Comparison of ENCODE assay signal across 8 cellular contexts in genomic region chr10:69644658-69645295, GRCh38. TPM values are rescaled to one million over a fixed set of nuclear protein-coding genes. Genes with fewer than 3 reads are reported as not detected.
DNase-seq lines count a peak whose midpoint lies in the region; ATAC-seq and TF ChIP-seq lines count a peak whose summit lies in the region.

No MANE protein-coding gene starts in this region.

- H2AK9ac ChIP-seq in IMR-90 (replicated peaks; ENCODE audit: low read depth, low read length, poor library complexity): peak overlapping the region; percentile 69

- no peak overlapping the region for H3K56ac ChIP-seq in IMR-90 (ENCODE audit: extremely low read depth, insufficient read depth, low read length)

- no peak overlapping the region for H2AK5ac ChIP-seq in IMR-90 (ENCODE audit: low read depth, low read length)

- no peak overlapping the region for H3K4me3 Mint-ChIP-seq in chondrocyte (ENCODE audit: unreplicated experiment)

- H3K79me1 ChIP-seq in IMR-90 (ENCODE audit: low read depth in 1 of 2, low read length in 2 of 2): no peaks in the 10 kb centered on the region

- no peak overlapping the region for H4K8ac ChIP-seq in IMR-90 (ENCODE audit: low read depth in 2 of 2, low read length in 2 of 2)

- WGBS in IMR-90 (ENCODE audit: extremely low coverage in 2 of 2, insufficient read length in 1 of 2), 2 experiments: 65% methylated on average over 7 of the region's 13 CpGs; no CpG with 5 or more reads in 1 of the 2 experiments

- no peak overlapping the region for H4K91ac ChIP-seq in IMR-90 (ENCODE audit: insufficient read depth, low read depth, low read length)

- POLR2A ChIA-PET in IMR-90 (lab: Charles Lee; ENCODE audit: unreplicated experiment): no interaction called here

- CTCF ChIA-PET in IMR-90 (lab: Yijun Ruan, JAX): interaction anchor here (0.6 to 1.8 kb wide), 11 partner anchors 10 to 275 kb away, joined by 3 to 10 read pairs (median 3); no protein-coding TSS in a partner anchor

- TF ChIP-seq RAD21 in IMR-90 (IDR thresholded peaks at IDR 0.05; ENCODE audit: low read length): peak; percentile 94

- H2BK15ac ChIP-seq in IMR-90 (ENCODE audit: low read depth, low read length): no peak overlapping the region

- H3K36me3 ChIP-seq in IMR-90 (ENCODE audit: control insufficient read depth, insufficient read depth, low read length) (no peaks in the 10 kb centered on the region), left lung (no peaks in the 10 kb centered on the region)

- dilution Hi-C loops in IMR-90 (cut with HindIII; ENCODE audit: low sequenced_read_pairs, unreplicated experiment): no loop called here

- no TSS peak for BruUV-seq in IMR-90 (replicated peaks; lab: Mats Ljungman, UMichigan)

- intact Hi-C loops in IMR-90 (cut with micrococcal nuclease) (loop anchor here (1.0 kb wide), 3 partner anchors 73 to 270 kb away; partner anchors contain the start of gene COL13A1), left lung (cut with DNase I) (loop anchor here in 1 of 2 donors (10.0 kb wide), 1 partner anchor 270 kb away; no protein-coding TSS in a partner anchor)

- H4K5ac ChIP-seq in IMR-90 (ENCODE audit: low read depth, low read length): no peak overlapping the region

- no peak overlapping the region for H3K4me2 ChIP-seq in IMR-90 (ENCODE audit: low read depth, low read length)

- H2AFZ ChIP-seq in IMR-90 (replicated peaks; ENCODE audit: low read length, poor library complexity): peak overlapping the region; percentile 72

- no peaks in the 10 kb centered on the region for H3K9me3 Mint-ChIP-seq in chondrocyte (ENCODE audit: low read depth)

- peaks cover 57% of the 10 kb centered on the region for H3K27me3 ChIP-seq in IMR-90 (ENCODE audit: control insufficient read depth, insufficient read depth, low read length)
- H3K27me3 ChIP-seq in left lung: peaks cover 0 to 11% of the 10 kb centered on the region in 2 donors

- no peak overlapping the region for H3K9ac ChIP-seq in IMR-90 (ENCODE audit: low read depth, low read length)

- ATAC-seq in IMR-90 (ENCODE audit: low read depth): peak; percentile 86
- peak; percentile 80 for ATAC-seq in left lung
- ATAC-seq in HG02610 (IDR thresholded peaks at IDR 0.05; ENCODE audit: unreplicated experiment): no peak
- ATAC-seq in GM21825 (IDR thresholded peaks at IDR 0.05; ENCODE audit: unreplicated experiment): no peak

- no peak overlapping the region for H3K14ac ChIP-seq in IMR-90 (replicated peaks; ENCODE audit: low read depth, low read length)

- no peak for TF ChIP-seq POLR2A in IMR-90 (IDR thresholded peaks at IDR 0.05; ENCODE audit: low read depth, low read length)

- TF ChIP-seq CTCF in IMR-90 (conservative IDR thresholded peaks at IDR 0.05; ENCODE audit: low read depth, low read length) (peak; percentile 91), chondrocyte (IDR thresholded peaks at IDR 0.05) (peak; percentile 98), left lung (IDR thresholded peaks at IDR 0.05) (peak; percentile 65 to 73)

- H3K9me3 ChIP-seq in IMR-90 (ENCODE audit: control insufficient read depth, insufficient read depth, low read length): no peaks in the 10 kb centered on the region
- H3K9me3 ChIP-seq in left lung: no peaks in the 10 kb centered on the region

- no peak overlapping the region for H3K23ac ChIP-seq in IMR-90 (ENCODE audit: low read depth, low read length)

- no peak overlapping the region for H3K27ac ChIP-seq in IMR-90 (ENCODE audit: insufficient read depth, low read length)
- no peak overlapping the region for H3K27ac ChIP-seq in left lung

- no peak overlapping the region for H3K18ac ChIP-seq in IMR-90 (ENCODE audit: low read depth, low read length)

- no peak overlapping the region for H3K4ac ChIP-seq in IMR-90 (ENCODE audit: low read depth, low read length)

- no peak overlapping the region for H3K27ac Mint-ChIP-seq in chondrocyte (ENCODE audit: unreplicated experiment)

- H3K4me3 ChIP-seq in IMR-90 (ENCODE audit: insufficient read depth, low read depth, low read length) (no peak overlapping the region), left lung (no peak overlapping the region)

- no peaks in the 10 kb centered on the region; the same call in 1 of the 2 replicates for H3K4me1 ChIP-seq in IMR-90 (ENCODE audit: control insufficient read depth, insufficient read depth, low read length)
- no peaks in the 10 kb centered on the region for H3K4me1 ChIP-seq in left lung

- peaks cover 32% of the 10 kb centered on the region for H3K4me1 Mint-ChIP-seq in chondrocyte (ENCODE audit: low read depth)

- no peaks in the 10 kb centered on the region for H3K27me3 Mint-ChIP-seq in chondrocyte (ENCODE audit: low read depth)

- no peak overlapping the region for H2BK120ac ChIP-seq in IMR-90 (ENCODE audit: low read depth, low read length)

- no peaks in the 10 kb centered on the region for H3K9me1 ChIP-seq in IMR-90 (ENCODE audit: insufficient read depth, low read length)

- H3K36me3 Mint-ChIP-seq in chondrocyte (ENCODE audit: low read depth): no peaks in the 10 kb centered on the region

- no peak overlapping the region for H2BK5ac ChIP-seq in IMR-90 (ENCODE audit: low read depth, low read length, poor library complexity, severe bottlenecking)

- in situ Hi-C loops in IMR-90 (cut with MboI; ENCODE audit: low sequenced_read_pairs): loop anchor here (5.0 to 10.0 kb wide), 3 partner anchors 73 to 268 kb away; partner anchors contain the start of gene COL13A1
- in situ Hi-C loops in SK-MEL-5 (cut with HindIII; ENCODE audit: low pct_unique_long_range_greater_than_20kb, low sequenced_read_pairs): no loop called here

- DNase-seq in EL (peak; percentile 65), IMR-90 (peak; percentile 41), SK-MEL-5 (ENCODE audit: low read depth, low spot score) (peak; percentile 68), chondrocyte (ENCODE audit: low spot score) (peak; percentile 59), left lung (peak in 1 of 2 donors; percentile 44)
- DNase-seq in stimulated activated CD8-positive, alpha-beta memory T cell treated with anti-CD3 and anti-CD28 coated beads, Interleukin-7, amount 100 ng/mL, for 48 hours (ENCODE audit: extremely low read depth in 1 of 2, low read depth in 1 of 2): peak; percentile 14 to 15

- no peak overlapping the region for H2BK20ac ChIP-seq in IMR-90 (ENCODE audit: low read depth, low read length)

- 0 out of 2 replicates have a peak, but pooled peaks cover 5% of the 10 kb centered on the region for H4K20me1 ChIP-seq in IMR-90 (ENCODE audit: insufficient read depth, low read length)

TF ChIP-seq in IMR-90, 13 proteins besides CTCF, POLR2A, EP300 and RAD21:
- TF ChIP-seq MAZ (IDR thresholded peaks at IDR 0.05; ENCODE audit: borderline replicate concordance, low read depth, low read length) (no peak), MXI1 (IDR thresholded peaks at IDR 0.05; ENCODE audit: borderline replicate concordance, low read depth, low read length) (no peak), SMC3 (IDR thresholded peaks at IDR 0.05; ENCODE audit: low read depth, low read length) (peak; percentile 93), CEBPB (IDR thresholded peaks at IDR 0.05; ENCODE audit: low read depth, low read length) (no peak), MAFK (IDR thresholded peaks at IDR 0.05; ENCODE audit: low read depth, low read length) (no peak), RFX5 (IDR thresholded peaks at IDR 0.05; ENCODE audit: low read depth, low read length) (no peak)

RNA-seq across cellular contexts. Expression of gene FAM241B, which starts 14.7 kb away (rescaled TPM):
- total RNA-seq in IMR-90 (2012; rRNA removed) (0.18 and 0.28 TPM in 2 replicates), chondrocyte (5.0 to 13.7 TPM (median 9.7 TPM) in 3 replicates), left lung (1 to 10 TPM; 9.3 to 9.6 TPM)
- polyA plus RNA-seq in IMR-90 (2012; rRNA removed): 1.2 and 1.4 TPM in 2 replicates
- 0.79 and 1.4 TPM in 2 replicates for polyA plus RNA-seq in IMR-90 (2012; cell fraction: cytosol; rRNA removed)
- polyA plus RNA-seq in IMR-90 (2012; cell fraction: nucleus; rRNA removed; ENCODE audit: low replicate concordance): 0.96 and 1.1 TPM in 2 replicates
- total RNA-seq in SK-MEL-5 (2014; rRNA removed; shearing (Covaris generic)): 0.75 and 1.2 TPM in 2 replicates
- polyA plus RNA-seq in SK-MEL-5 (2015; cell fraction: cytosol; rRNA removed): 5.4 and 7.8 TPM in 2 replicates
- polyA plus RNA-seq in SK-MEL-5 (2015; cell fraction: nucleus; rRNA removed): 15.9 and 17.3 TPM in 2 replicates

Comparison
In these comparisons a context has a peak if more than half of its experiments do, and no peak if none do; other contexts are left out.
1. ATAC-seq: peak in IMR-90 (single experiment) and left lung (single experiment); none in HG02610 (single experiment) and GM21825 (single experiment).
2. Peak in every context shown above with its lines, with median percentiles within 50 percentile points of each other: CTCF ChIP-seq.